Comparison of ENCODE assay signal across 3 cellular contexts in the genomic region with DNA sequence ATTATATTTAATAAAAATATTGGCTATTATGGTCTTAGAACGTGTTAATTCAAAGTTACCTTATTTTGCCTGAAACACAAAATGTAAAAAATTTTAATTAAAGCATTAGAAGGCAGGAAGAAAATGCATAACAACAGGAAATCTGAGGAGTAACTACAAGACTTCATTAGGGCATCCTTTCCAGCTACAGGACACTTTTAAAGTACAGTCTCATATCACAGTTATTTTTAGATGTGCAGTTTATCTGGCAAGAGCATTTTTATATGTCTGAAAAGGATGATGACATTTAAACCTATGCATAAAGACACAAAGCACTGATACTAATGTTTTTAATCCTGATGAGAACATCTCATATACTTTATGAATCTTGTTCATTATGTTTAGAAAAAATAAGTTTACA.
"Had no signal": no experiment of that assay in that cellular context is flagged by ENCODE, and none has a peak within 500 bp of the region (broad histone marks: within the 10 kb centered on the region; RNA-seq: fewer than 3 reads in every experiment).

No MANE protein-coding gene starts in this region.

- DNase-seq: GDM1, GF-D8 had no signal

- ATAC-seq: GM12878 had no signal

- H3K4me3 ChIP-seq: GM12878 had no signal
